ENCODE assay signal across 8 cellular contexts in the genomic region with DNA sequence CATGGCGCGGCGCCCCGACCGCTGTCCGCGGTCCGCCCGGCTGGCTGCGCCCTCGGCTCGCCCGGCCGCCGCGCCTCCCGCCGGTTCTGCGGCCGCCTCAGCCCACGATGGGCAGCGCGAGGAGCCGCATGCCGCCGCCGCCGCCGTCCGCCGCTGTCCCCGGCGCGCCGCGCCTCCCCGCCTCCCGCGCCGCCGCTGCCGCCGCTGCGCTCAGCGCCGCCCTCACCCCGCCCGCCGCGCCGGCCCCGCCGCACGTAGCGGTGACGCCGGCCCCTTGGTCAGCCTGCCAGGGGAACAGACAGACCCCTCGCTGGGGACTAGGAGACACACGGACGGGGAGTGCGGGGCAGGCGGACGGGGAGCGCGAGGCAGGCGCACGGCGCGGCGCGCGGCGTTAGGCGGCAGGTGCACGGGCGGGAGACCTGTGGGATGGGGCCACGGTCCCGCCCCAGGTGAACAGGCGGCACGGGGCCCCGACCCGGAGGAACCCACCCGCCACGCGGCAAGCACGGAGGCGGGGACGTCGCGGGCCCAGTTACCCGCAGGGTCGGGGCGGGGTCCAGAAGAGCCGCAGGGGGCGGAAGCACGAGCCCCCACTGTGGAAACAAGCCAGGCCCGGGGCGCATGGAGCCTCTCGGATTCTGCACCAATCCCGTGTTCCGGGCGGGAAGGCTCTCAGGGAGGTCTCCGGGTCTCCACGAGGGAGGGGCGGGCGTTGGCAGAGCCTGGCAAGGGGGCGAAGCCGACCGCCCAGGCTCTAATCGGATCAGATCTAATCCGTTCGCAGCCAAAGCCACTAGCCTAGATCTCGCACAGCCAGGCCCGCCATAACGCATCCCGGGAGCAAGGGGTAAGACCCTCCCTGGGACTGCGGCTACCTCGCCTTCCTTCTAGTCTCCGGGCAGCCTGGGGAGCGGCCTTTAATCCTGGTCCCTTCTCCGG. TPM values are rescaled to one million over a fixed set of nuclear protein-coding genes. Genes with fewer than 3 reads are reported as not detected.
DNase-seq lines count a peak whose midpoint lies in the region; ATAC-seq, FAIRE-seq and TF ChIP-seq lines count a peak whose summit lies in the region.

A gene with protein sequence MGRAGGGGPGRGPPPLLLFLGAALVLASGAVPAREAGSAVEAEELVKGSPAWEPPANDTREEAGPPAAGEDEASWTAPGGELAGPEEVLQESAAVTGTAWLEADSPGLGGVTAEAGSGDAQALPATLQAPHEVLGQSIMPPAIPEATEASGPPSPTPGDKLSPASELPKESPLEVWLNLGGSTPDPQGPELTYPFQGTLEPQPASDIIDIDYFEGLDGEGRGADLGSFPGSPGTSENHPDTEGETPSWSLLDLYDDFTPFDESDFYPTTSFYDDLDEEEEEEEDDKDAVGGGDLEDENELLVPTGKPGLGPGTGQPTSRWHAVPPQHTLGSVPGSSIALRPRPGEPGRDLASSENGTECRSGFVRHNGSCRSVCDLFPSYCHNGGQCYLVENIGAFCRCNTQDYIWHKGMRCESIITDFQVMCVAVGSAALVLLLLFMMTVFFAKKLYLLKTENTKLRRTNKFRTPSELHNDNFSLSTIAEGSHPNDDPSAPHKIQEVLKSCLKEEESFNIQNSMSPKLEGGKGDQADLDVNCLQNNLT (minus strand): TSS at position 175 of the 942 bp plus-strand sequence. CDS start 172 bp downstream, at position 3.

- H3K27me3 Mint-ChIP-seq in CD14-positive monocyte (ENCODE audit: low read depth in 3 of 3) (peaks cover 49 to 81% (median 65%) of the 10 kb centered on the region in 3 donors), naive B cell (peaks cover 16 to 45% (median 21%) of the 10 kb centered on the region in 3 donors), type B pancreatic cell (peaks cover 50% of the 10 kb centered on the region)
- H3K27me3 Mint-ChIP-seq in activated CD8-positive, alpha-beta T cell treated with anti-CD3 and anti-CD28 coated beads for 36 hours: peaks cover 20% of the 10 kb centered on the region

- no peak for DNase-seq in CD14-positive monocyte (ENCODE audit: low spot score)
- DNase-seq in activated CD8-positive, alpha-beta T cell treated with anti-CD3 and anti-CD28 coated beads for 36 hours: peak; percentile 27
- DNase-seq in epithelial cell of proximal tubule (ENCODE audit: low read depth): no peak
- DNase-seq in naive B cell: peak; percentile 20
- DNase-seq in type B pancreatic cell (ENCODE audit: extremely low spot score, unreplicated experiment): no peak
- DNase-seq in dedifferentiated amniotic fluid mesenchymal stem cell (ENCODE audit: extremely low spot score): no peak
- no peak for DNase-seq in RCC 7860 (ENCODE audit: low spot score)

- intact Hi-C loops in CD14-positive monocyte (cut with micrococcal nuclease): no loop called here
- intact Hi-C loops in activated CD8-positive, alpha-beta T cell treated with anti-CD3 and anti-CD28 coated beads for 36 hours (cut with micrococcal nuclease): no loop called here

- no peak for FAIRE-seq in RCC 7860 (lab: Jason Lieb, UNC)

- H3K4me1 Mint-ChIP-seq in CD14-positive monocyte: peaks cover 2% of the 10 kb centered on the region
- H3K4me1 Mint-ChIP-seq in activated CD8-positive, alpha-beta T cell treated with anti-CD3 and anti-CD28 coated beads for 36 hours (ENCODE audit: low read depth): no peaks in the 10 kb centered on the region
- H3K4me1 Mint-ChIP-seq in naive B cell: no peaks in the 10 kb centered on the region
- peaks cover 1% of the 10 kb centered on the region for H3K4me1 Mint-ChIP-seq in type B pancreatic cell (ENCODE audit: unreplicated experiment)

- CTCF ChIA-PET in activated CD8-positive, alpha-beta T cell treated with anti-CD3 and anti-CD28 coated beads for 36 hours (lab: Charles Lee): no interaction called here

- H3K4me3 Mint-ChIP-seq in CD14-positive monocyte (peak within 1 kb of the TSS; percentile 72 to 84), naive B cell (peak within 1 kb of the TSS; percentile 65 to 80 (median 74)), type B pancreatic cell (peak within 1 kb of the TSS; percentile 80)
- peak within 1 kb of the TSS; percentile 60 for H3K4me3 Mint-ChIP-seq in activated CD8-positive, alpha-beta T cell treated with anti-CD3 and anti-CD28 coated beads for 36 hours

- peak within 1 kb of the TSS; percentile 54 for H3K4me3 ChIP-seq in epithelial cell of proximal tubule (ENCODE audit: low read depth, low read length)

- ATAC-seq in HG02852 (IDR thresholded peaks at IDR 0.05; ENCODE audit: unreplicated experiment) (peak; percentile 64), naive B cell (ENCODE audit: low read depth in 2 of 2) (peak; percentile 58 to 62)
- peak; percentile 46 for ATAC-seq in activated CD8-positive, alpha-beta T cell treated with anti-CD3 and anti-CD28 coated beads for 36 hours

- H3K9me3 Mint-ChIP-seq in CD14-positive monocyte (peaks cover 0 to 7% (median 4%) of the 10 kb centered on the region in 7 donors), naive B cell (no peaks in the 10 kb centered on the region), type B pancreatic cell (no peaks in the 10 kb centered on the region)
- no peaks in the 10 kb centered on the region for H3K9me3 Mint-ChIP-seq in activated CD8-positive, alpha-beta T cell treated with anti-CD3 and anti-CD28 coated beads for 36 hours

- H3K36me3 Mint-ChIP-seq in CD14-positive monocyte (peaks cover 1 to 3% of the 10 kb centered on the region in 2 donors), naive B cell (no peaks in the 10 kb centered on the region), type B pancreatic cell (no peaks in the 10 kb centered on the region)
- no peaks in the 10 kb centered on the region for H3K36me3 Mint-ChIP-seq in activated CD8-positive, alpha-beta T cell treated with anti-CD3 and anti-CD28 coated beads for 36 hours (ENCODE audit: low read depth)

- peak within 1 kb of the TSS in 1 of 7 donors; percentile 18 for H3K27ac Mint-ChIP-seq in CD14-positive monocyte
- no peak within 1 kb of the TSS for H3K27ac Mint-ChIP-seq in activated CD8-positive, alpha-beta T cell treated with anti-CD3 and anti-CD28 coated beads for 36 hours
- H3K27ac Mint-ChIP-seq in naive B cell: no peak within 1 kb of the TSS
- no peak within 1 kb of the TSS for H3K27ac Mint-ChIP-seq in type B pancreatic cell

- no peak for TF ChIP-seq CTCF in CD14-positive monocyte (IDR thresholded peaks at IDR 0.05)
- TF ChIP-seq CTCF in activated CD8-positive, alpha-beta T cell treated with anti-CD3 and anti-CD28 coated beads for 36 hours (IDR thresholded peaks at IDR 0.05): no peak
- TF ChIP-seq CTCF in epithelial cell of proximal tubule (conservative IDR thresholded peaks at IDR 0.05; ENCODE audit: low read depth, low read length): no peak
- TF ChIP-seq CTCF in type B pancreatic cell (conservative IDR thresholded peaks at IDR 0.05): no peak

- POLR2A ChIA-PET in activated CD8-positive, alpha-beta T cell treated with anti-CD3 and anti-CD28 coated beads for 36 hours (lab: Charles Lee): no interaction called here

RNA-seq across cellular contexts. Expression of the gene that starts here (rescaled TPM):
- polyA plus RNA-seq in CD14-positive monocyte (not detected), naive B cell (ENCODE audit: low read depth in 6 of 6) (under 1 TPM in 1 of 6 donors, not detected in 5; 0.16 TPM)
- total RNA-seq in activated CD8-positive, alpha-beta T cell treated with anti-CD3 and anti-CD28 coated beads for 36 hours: under 1 TPM; 0.54 to 0.58 TPM
- total RNA-seq in epithelial cell of proximal tubule (0.65 and 2.2 TPM in 2 replicates), type B pancreatic cell (ENCODE audit: low replicate concordance) (1.2 and 2.1 TPM in 2 replicates)

Comparison
In these comparisons a context has a peak if more than half of its experiments do, and no peak if none do; other contexts are left out.
1. Peak in DNase-seq and ATAC-seq in activated CD8-positive, alpha-beta T cell treated with anti-CD3 and anti-CD28 coated beads for 36 hours; RNA of the gene not detected or under 1 TPM.
2. Peak in DNase-seq and ATAC-seq in naive B cell; RNA of the gene not detected or under 1 TPM.